In genomic region chr3:119365418-119365817, GRCh38 we compare ENCODE assay signal across 20 cellular contexts.
"Had no signal": no experiment of that assay in that cellular context is flagged by ENCODE, and none has a peak within 500 bp of the region (broad histone marks: within the 10 kb centered on the region; RNA-seq: fewer than 3 reads in every experiment).

No MANE protein-coding gene starts in this region.

- DNase-seq: dorsolateral prefrontal cortex; effector CD8-positive, alpha-beta T cell; foreskin fibroblast; glutamatergic neuron; left lung; lower lobe of right lung; naive B cell; nucleus accumbens; ovary; sigmoid colon; stimulated activated CD4-positive, alpha-beta T cell treated with anti-CD3 and anti-CD28 coated beads, Interleukin-12 subunit alpha, Interleukin-12 subunit beta, amount 100 ng/mL, for 4 hours; stimulated activated naive CD4-positive, alpha-beta T cell had no signal

- H3K4me1 ChIP-seq: gastroesophageal sphincter had no signal

- H3K36me3 ChIP-seq: ovary had no signal

- H3K27ac Mint-ChIP-seq: memory B cell, naive B cell, nephron had no signal

- H3K4me3 ChIP-seq: coronary artery, dorsolateral prefrontal cortex, esophagus muscularis mucosa, gastroesophageal sphincter, left lung, lower lobe of right lung, ovary, right atrium auricular region, sigmoid colon, skin epidermis had no signal

- H3K9me3 ChIP-seq: esophagus muscularis mucosa, gastroesophageal sphincter, left lung, lower lobe of right lung, ovary, right atrium auricular region, sigmoid colon had no signal

- H3K4me1 Mint-ChIP-seq: memory B cell, nephron had no signal

- H3K9me3 Mint-ChIP-seq: memory B cell, naive B cell, nephron had no signal

- H3K27me3 ChIP-seq: dorsolateral prefrontal cortex, esophagus muscularis mucosa, gastroesophageal sphincter, left lung, ovary, right atrium auricular region, sigmoid colon had no signal

- ATAC-seq: gastroesophageal sphincter, left lung, lower lobe of right lung had no signal

- H3K27ac ChIP-seq: coronary artery, dorsolateral prefrontal cortex, epithelial cell of prostate, esophagus muscularis mucosa, gastroesophageal sphincter, left lung, lower lobe of right lung, ovary, right atrium auricular region, sigmoid colon, skin epidermis had no signal

- H3K4me3 Mint-ChIP-seq: memory B cell, naive B cell, nephron had no signal

- H3K27me3 Mint-ChIP-seq: memory B cell, naive B cell had no signal
